Comparison of ENCODE assay signal across 9 cellular contexts in the genomic region with DNA sequence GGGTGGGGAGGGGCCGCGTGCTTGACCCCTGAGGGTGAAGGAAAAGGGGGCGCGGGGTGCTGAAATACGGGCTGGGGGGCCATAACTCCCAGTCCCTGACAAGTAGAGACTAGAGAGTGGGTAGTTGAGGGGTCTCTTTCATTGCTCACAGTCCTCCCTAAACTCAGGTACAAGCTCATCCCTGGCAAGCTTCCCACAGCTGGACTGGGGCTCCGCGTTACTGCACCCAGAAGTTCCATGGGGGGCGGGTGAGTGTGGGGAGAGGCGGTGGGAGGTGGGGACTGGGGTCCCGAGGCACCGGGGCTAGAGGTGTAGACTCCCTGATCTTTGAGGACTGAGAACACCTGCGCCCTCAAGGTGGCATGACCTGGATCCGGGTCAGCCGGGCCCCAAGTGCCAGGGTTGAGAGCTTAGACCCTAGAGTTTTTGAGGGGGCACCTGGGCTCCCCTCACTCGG. TPM values are rescaled to one million over a fixed set of nuclear protein-coding genes. Genes with fewer than 3 reads are reported as not detected.
DNase-seq lines count a peak whose midpoint lies in the region; ATAC-seq and TF ChIP-seq lines count a peak whose summit lies in the region.
"Had no signal": no experiment of that assay in that cellular context is flagged by ENCODE, and none has a peak within 500 bp of the region (broad histone marks: within the 10 kb centered on the region; RNA-seq: fewer than 3 reads in every experiment).

No MANE protein-coding gene starts in this region.

- H3K36me3 ChIP-seq in KOPT-K1 (ENCODE audit: insufficient read depth, low read length) = peaks cover 7% of the 10 kb centered on the region
- H3K36me3 ChIP-seq in naive thymus-derived CD4-positive, alpha-beta T cell (ENCODE audit: control insufficient read depth in 2 of 3, insufficient read depth in 3 of 3, low read length in 3 of 3) = peaks cover 0 to 10% (median 0%) of the 10 kb centered on the region in 3 experiments

- peak overlapping the region; percentile 65 for H3K4me3 ChIP-seq in AG04450 (ENCODE audit: low read depth, low read length)
- H3K4me3 ChIP-seq in naive thymus-derived CD4-positive, alpha-beta T cell (ENCODE audit: low read length) = peak overlapping the region; percentile 96

- H3K27me3 Mint-ChIP-seq in dendritic cell treated with granulocyte-macrophage colony-stimulating factor and Interleukin-4, amounts not matched to agents 40 ng/mL and 50 ng/mL, for 4 days = no peaks in the 10 kb centered on the region
- no peaks in the 10 kb centered on the region for H3K27me3 Mint-ChIP-seq in naive thymus-derived CD4-positive, alpha-beta T cell

- H3K9me3 ChIP-seq in AG04450 (ENCODE audit: control insufficient read depth, insufficient read depth, low read length) = no peaks in the 10 kb centered on the region
- H3K9me3 ChIP-seq in KOPT-K1 (ENCODE audit: insufficient read depth, low read length, poor library complexity, severe bottlenecking) = no peaks in the 10 kb centered on the region
- H3K9me3 ChIP-seq in naive thymus-derived CD4-positive, alpha-beta T cell (ENCODE audit: control insufficient read depth in 2 of 3, low read length in 3 of 3) = no peaks in the 10 kb centered on the region

- POLR2A ChIA-PET in AG04450 (lab: Yijun Ruan, JAX) = interaction anchor here (0.6 to 1.8 kb wide), 2 partner anchors 11 to 1830 kb away, joined by 3 to 6 read pairs; no protein-coding TSS in a partner anchor
- POLR2A ChIA-PET in naive thymus-derived CD4-positive, alpha-beta T cell (lab: Charles Lee) = interaction anchor here (0.6 to 3.6 kb wide), 7 partner anchors 12 to 439 kb away, joined by 3 to 18 read pairs (median 4); a partner anchor contains a TSS

- H3K4me1 ChIP-seq in naive thymus-derived CD4-positive, alpha-beta T cell (ENCODE audit: control insufficient read depth in 2 of 2, insufficient read depth in 2 of 2, low read length in 2 of 2) = peaks cover 18 to 28% of the 10 kb centered on the region in 2 donors

- no peak overlapping the region for H3K27ac ChIP-seq in AG04450 (ENCODE audit: low read depth, low read length)
- H3K27ac ChIP-seq in KOPT-K1 (ENCODE audit: low read depth, low read length, poor library complexity, severe bottlenecking) = peak overlapping the region; percentile 76
- peak overlapping the region; percentile 72 for H3K27ac ChIP-seq in naive thymus-derived CD4-positive, alpha-beta T cell (ENCODE audit: low read depth, low read length)

- TF ChIP-seq CTCF in AG04450 (IDR thresholded peaks at IDR 0.05; ENCODE audit: low read depth, low read length) = no peak

- peaks cover 7% of the 10 kb centered on the region for H3K36me3 Mint-ChIP-seq in dendritic cell treated with granulocyte-macrophage colony-stimulating factor and Interleukin-4, amounts not matched to agents 40 ng/mL and 50 ng/mL, for 4 days (ENCODE audit: low read depth)
- peaks cover 0 to 3% (median 0%) of the 10 kb centered on the region in 5 donors for H3K36me3 Mint-ChIP-seq in naive thymus-derived CD4-positive, alpha-beta T cell

- intact Hi-C loops in dendritic cell treated with granulocyte-macrophage colony-stimulating factor and Interleukin-4, amounts not matched to agents 40 ng/mL and 50 ng/mL, for 4 days (cut with micrococcal nuclease) = loop anchor here (1.0 to 10.0 kb wide), 2 partner anchors 15 to 102 kb away; a partner anchor contains a TSS
- intact Hi-C loops in naive thymus-derived CD4-positive, alpha-beta T cell (cut with micrococcal nuclease) = loop anchor here (1.0 to 10.0 kb wide), 7 partner anchors 15 to 732 kb away; a partner anchor contains a TSS

- no peaks in the 10 kb centered on the region for H3K9me3 Mint-ChIP-seq in dendritic cell treated with granulocyte-macrophage colony-stimulating factor and Interleukin-4, amounts not matched to agents 40 ng/mL and 50 ng/mL, for 4 days
- no peaks in the 10 kb centered on the region for H3K9me3 Mint-ChIP-seq in naive thymus-derived CD4-positive, alpha-beta T cell

- DNase-seq in AG04450 (ENCODE audit: low read depth, low spot score) (no peak), GM03348 (ENCODE audit: low spot score) (no peak), HuH-7.5 (ENCODE audit: low spot score) (no peak), NCI-H1694 treated with DMSO at 0.1 percent for 48 hours (lab: John Stamatoyannopoulos, UW) (no peak)
- peak in 1 of 9 donors; percentile 11 for DNase-seq in naive thymus-derived CD4-positive, alpha-beta T cell

- H3K27ac Mint-ChIP-seq in dendritic cell treated with granulocyte-macrophage colony-stimulating factor and Interleukin-4, amounts not matched to agents 40 ng/mL and 50 ng/mL, for 4 days = peak overlapping the region; percentile 76
- peak overlapping the region in 3 of 9 donors; percentile 29 to 43 (median 39) for H3K27ac Mint-ChIP-seq in naive thymus-derived CD4-positive, alpha-beta T cell

- H3K4me3 Mint-ChIP-seq in dendritic cell treated with granulocyte-macrophage colony-stimulating factor and Interleukin-4, amounts not matched to agents 40 ng/mL and 50 ng/mL, for 4 days = peak overlapping the region; percentile 82
- peak overlapping the region; percentile 58 to 94 (median 88) for H3K4me3 Mint-ChIP-seq in naive thymus-derived CD4-positive, alpha-beta T cell

- H3K4me1 Mint-ChIP-seq in dendritic cell treated with granulocyte-macrophage colony-stimulating factor and Interleukin-4, amounts not matched to agents 40 ng/mL and 50 ng/mL, for 4 days (ENCODE audit: low read depth) = peaks cover 42% of the 10 kb centered on the region
- H3K4me1 Mint-ChIP-seq in naive thymus-derived CD4-positive, alpha-beta T cell = peaks cover 12 to 38% (median 29%) of the 10 kb centered on the region in 7 donors

- CTCF ChIA-PET in AG04450 (lab: Charles Lee) = interaction anchor here (0.6 to 0.7 kb wide), 2 partner anchors 87 to 611 kb away, joined by 4 read pairs; no protein-coding TSS in a partner anchor
- CTCF ChIA-PET in naive thymus-derived CD4-positive, alpha-beta T cell (lab: Charles Lee) = interaction anchor here (0.7 kb wide), 1 partner anchor 94 kb away, joined by 3 read pairs; no protein-coding TSS in a partner anchor

- no peak for ATAC-seq in naive thymus-derived CD4-positive, alpha-beta T cell
- ATAC-seq in GM19395 (IDR thresholded peaks at IDR 0.05; ENCODE audit: unreplicated experiment) = no peak

- H3K27me3 ChIP-seq in AG04450 (ENCODE audit: control insufficient read depth, insufficient read depth, low read length) = no peaks in the 10 kb centered on the region
- H3K27me3 ChIP-seq in naive thymus-derived CD4-positive, alpha-beta T cell (ENCODE audit: control insufficient read depth in 2 of 2, insufficient read depth in 2 of 2, low read length in 2 of 2) = no peaks in the 10 kb centered on the region

RNA-seq across cellular contexts. Expression of a gene that starts 1.3 kb away (rescaled TPM):
- 0.33 and 0.36 TPM in 2 replicates for polyA plus RNA-seq in AG04450 (2011; rRNA removed)
- not detected in 2 replicates for polyA minus RNA-seq in AG04450 (2011; rRNA and poly(A)+ RNA removed)
- total RNA-seq in naive thymus-derived CD4-positive, alpha-beta T cell = under 1 TPM in 3 of 5 experiments, not detected in 2; 0.56 to 0.71 (median 0.70) TPM
- under 1 TPM; 0.61 to 0.89 TPM for polyA plus RNA-seq in naive thymus-derived CD4-positive, alpha-beta T cell

RNA-seq across cellular contexts. Expression of a gene that starts 5.3 kb away (rescaled TPM):
- 398 and 527 TPM in 2 replicates for polyA plus RNA-seq in AG04450 (2011; rRNA removed)
- polyA minus RNA-seq in AG04450 (2011; rRNA and poly(A)+ RNA removed) = 243 and 345 TPM in 2 replicates
- 100 to 1,000 TPM; 172 to 464 (median 232) TPM for total RNA-seq in naive thymus-derived CD4-positive, alpha-beta T cell
- 100 to 1,000 TPM; 819 to 873 TPM for polyA plus RNA-seq in naive thymus-derived CD4-positive, alpha-beta T cell

RNA-seq across cellular contexts. Expression of a gene that starts 14.0 kb away (rescaled TPM):
- polyA plus RNA-seq in AG04450 (2011; rRNA removed) = 33.4 and 35.6 TPM in 2 replicates
- 20.9 and 28.0 TPM in 2 replicates for polyA minus RNA-seq in AG04450 (2011; rRNA and poly(A)+ RNA removed)
- total RNA-seq in naive thymus-derived CD4-positive, alpha-beta T cell = 10 to 100 TPM; 39.0 to 98.2 (median 51.3) TPM
- polyA plus RNA-seq in naive thymus-derived CD4-positive, alpha-beta T cell = 10 to 100 TPM; 48.7 to 49.8 TPM

RNA-seq across cellular contexts. Expression of a gene that starts 23.5 kb away (rescaled TPM):
- 0.07 TPM in 1 of 2 replicates, not detected in the other for polyA plus RNA-seq in AG04450 (2011; rRNA removed)
- not detected in 2 replicates for polyA minus RNA-seq in AG04450 (2011; rRNA and poly(A)+ RNA removed)
- 1 to 10 TPM in 1 of 5 experiments, under 1 TPM in 1, not detected in 3; 0.41 to 1.3 TPM for total RNA-seq in naive thymus-derived CD4-positive, alpha-beta T cell
- not detected for polyA plus RNA-seq in naive thymus-derived CD4-positive, alpha-beta T cell
- total RNA-seq: glomerular endothelial cell had no signal

RNA-seq across cellular contexts. Expression of a gene that starts 30.3 kb away (rescaled TPM):
- polyA plus RNA-seq in AG04450 (2011; rRNA removed) = 1.9 and 2.3 TPM in 2 replicates
- 1.9 and 2.8 TPM in 2 replicates for polyA minus RNA-seq in AG04450 (2011; rRNA and poly(A)+ RNA removed)
- total RNA-seq in naive thymus-derived CD4-positive, alpha-beta T cell = 10 to 100 TPM; 23.6 to 40.0 (median 28.4) TPM
- polyA plus RNA-seq in naive thymus-derived CD4-positive, alpha-beta T cell = 1 to 10 TPM; 7.6 TPM
